9 cellular contexts compared by ENCODE assay signal in genomic region chr5:141960018-141960417, GRCh38. TPM values are rescaled to one million over a fixed set of nuclear protein-coding genes. Genes with fewer than 3 reads are reported as not detected.
DNase-seq lines count a peak whose midpoint lies in the region; ATAC-seq and TF ChIP-seq lines count a peak whose summit lies in the region.
"Had no signal": no experiment of that assay in that cellular context is flagged by ENCODE, and none has a peak within 500 bp of the region (broad histone marks: within the 10 kb centered on the region; RNA-seq: fewer than 3 reads in every experiment).

No MANE protein-coding gene starts in this region.

- ATAC-seq in mucosa of descending colon (peak; percentile 25), HG02588 (IDR thresholded peaks at IDR 0.05; ENCODE audit: unreplicated experiment) (no peak), GM21447 (IDR thresholded peaks at IDR 0.05; ENCODE audit: unreplicated experiment) (no peak), HG02623 (IDR thresholded peaks at IDR 0.05; ENCODE audit: unreplicated experiment) (no peak), HG03565 (IDR thresholded peaks at IDR 0.05; ENCODE audit: unreplicated experiment) (no peak)

- H3K36me3 ChIP-seq in MM.1S (replicated peaks; ENCODE audit: insufficient read depth, low read length) (no peaks in the 10 kb centered on the region), adrenal gland (replicated peaks in 1 of 2) (no peaks in the 10 kb centered on the region), mucosa of descending colon (ENCODE audit: low read depth) (no peaks in the 10 kb centered on the region)

- no peaks in the 10 kb centered on the region for H3K79me2 ChIP-seq in MM.1S (ENCODE audit: low read length)

- WGBS in adrenal gland, 4 donors = 51 to 57% (median 55%) methylated on average over 10 of the region's 10 CpGs

- no peak overlapping the region for H3K27ac Mint-ChIP-seq in Calu3 (ENCODE audit: unreplicated experiment)

- H3K4me1 Mint-ChIP-seq in Calu3 (ENCODE audit: low read depth, unreplicated experiment) = no peaks in the 10 kb centered on the region

- peaks cover 35% of the 10 kb centered on the region for H3K4me1 ChIP-seq in MM.1S (ENCODE audit: low read length)
- peaks cover 0 to 12% of the 10 kb centered on the region in 2 donors for H3K4me1 ChIP-seq in adrenal gland (replicated peaks in 1 of 2)
- H3K4me1 ChIP-seq in mucosa of descending colon (ENCODE audit: low read depth) = peaks cover 10% of the 10 kb centered on the region

- no peaks in the 10 kb centered on the region for H3K27me3 ChIP-seq in MM.1S (replicated peaks; ENCODE audit: insufficient read depth, low read length)
- no peaks in the 10 kb centered on the region for H3K27me3 ChIP-seq in adrenal gland

- TF ChIP-seq CTCF in Calu3 (IDR thresholded peaks at IDR 0.05; ENCODE audit: unreplicated experiment) (no peak), MM.1S (IDR thresholded peaks at IDR 0.05; ENCODE audit: low read length) (peak; percentile 61), adrenal gland (IDR thresholded peaks at IDR 0.05) (peak in 4 of 6 experiments; percentile 12 to 27 (median 20)), mucosa of descending colon (IDR thresholded peaks at IDR 0.05) (no peak)

- H4K20me1 ChIP-seq in MM.1S (ENCODE audit: insufficient read depth, low read length) = no peaks in the 10 kb centered on the region

- no peak overlapping the region for H2AFZ ChIP-seq in MM.1S (ENCODE audit: low read length)

- H3K4me3 ChIP-seq in MM.1S (ENCODE audit: low read length) = no peak overlapping the region
- no peak overlapping the region for H3K4me3 ChIP-seq in adrenal gland
- no peak overlapping the region for H3K4me3 ChIP-seq in mucosa of descending colon

- H3F3A ChIP-seq in MM.1S (ENCODE audit: insufficient read depth, low read length) = no peaks in the 10 kb centered on the region

- no peaks in the 10 kb centered on the region for H3K9me2 ChIP-seq in MM.1S (replicated peaks; ENCODE audit: insufficient read depth, low read length)

- no peak for TF ChIP-seq POLR2A in adrenal gland (IDR thresholded peaks at IDR 0.05)

- no peak overlapping the region for H3K4me2 ChIP-seq in MM.1S (ENCODE audit: low read depth, low read length)
- H3K4me2 ChIP-seq: KMS-11 had no signal

- BruUV-seq in Calu3 (replicated peaks; lab: Mats Ljungman, UMichigan) = no TSS peak

- H3K27me3 Mint-ChIP-seq in Calu3 (ENCODE audit: unreplicated experiment) = peaks cover 14% of the 10 kb centered on the region

- CTCF ChIA-PET in Calu3 (lab: Charles Lee) = interaction anchor here (0.6 to 2.9 kb wide), 17 partner anchors 9 to 368 kb away, joined by 3 to 95 read pairs (median 9); partner anchors contain the start of genes PCDH1 and RNF14

- no peak overlapping the region for H3K9ac ChIP-seq in MM.1S (ENCODE audit: low read length)
- H3K9ac ChIP-seq: KMS-11 had no signal

- H3K9me3 Mint-ChIP-seq in Calu3 (ENCODE audit: low read depth, unreplicated experiment) = no peaks in the 10 kb centered on the region

- H3K9me3 ChIP-seq in MM.1S (replicated peaks; ENCODE audit: insufficient read depth, low read length) (no peaks in the 10 kb centered on the region), adrenal gland (replicated peaks in 1 of 3) (no peaks in the 10 kb centered on the region), mucosa of descending colon (no peaks in the 10 kb centered on the region)

- DNase-seq in Calu3 (peak; percentile 38), MM.1S (peak; percentile 34), adrenal gland (peak in 1 of 7 donors; percentile 19), mucosa of descending colon (peak in 1 of 3 donors; percentile 42)

- no peak overlapping the region for H3K27ac ChIP-seq in MM.1S (ENCODE audit: low read length)
- H3K27ac ChIP-seq in adrenal gland = no peak overlapping the region
- H3K27ac ChIP-seq: KMS-11 had no signal

- H3K4me3 Mint-ChIP-seq in Calu3 (ENCODE audit: low read depth, unreplicated experiment) = no peak overlapping the region

- intact Hi-C loops in Calu3 (cut with micrococcal nuclease; ENCODE audit: unreplicated experiment) = loop anchor here (1.0 kb wide), 3 partner anchors 71 to 295 kb away; no protein-coding TSS in a partner anchor
- intact Hi-C loops in adrenal gland (cut with DNase I) = loop anchor here in 1 of 2 donors (2.0 kb wide), 1 partner anchor 267 kb away; no protein-coding TSS in a partner anchor
- intact Hi-C loops in mucosa of descending colon (cut with DNase I, micrococcal nuclease) = no loop called here

- no peaks in the 10 kb centered on the region for H3K36me3 Mint-ChIP-seq in Calu3 (ENCODE audit: insufficient read depth, unreplicated experiment)

RNA-seq across cellular contexts. Expression of gene PCDH12, which starts 2.0 kb away (rescaled TPM):
- total RNA-seq in Calu3 (2022) (not detected in 2 replicates), adrenal gland (10 to 100 TPM in 6 of 8 donors, 1 to 10 TPM in 2; 7.3 to 18.4 (median 15.9) TPM), mucosa of descending colon (1 to 10 TPM; 1.2 to 3.2 (median 2.2) TPM)
- 1 to 10 TPM; 3.3 to 4.5 (median 4.0) TPM for polyA plus RNA-seq in adrenal gland

RNA-seq across cellular contexts. Expression of gene RNF14, which starts 8.9 kb away (rescaled TPM):
- total RNA-seq in Calu3 (2022) (32.2 and 43.3 TPM in 2 replicates), adrenal gland (100 to 1,000 TPM in 2 of 8 donors, 10 to 100 TPM in 6; 71.3 to 110 (median 83.6) TPM), mucosa of descending colon (10 to 100 TPM; 63.5 to 69.1 (median 67.9) TPM)
- polyA plus RNA-seq in adrenal gland = 100 to 1,000 TPM in 1 of 3 donors, 10 to 100 TPM in 2; 21.6 to 122 (median 26.2) TPM

RNA-seq across cellular contexts. Expression of gene DELE1, which starts 36.3 kb away (rescaled TPM):
- 78.0 and 78.5 TPM in 2 replicates for total RNA-seq in Calu3 (2022)
- total RNA-seq in adrenal gland = 100 to 1,000 TPM; 102 to 162 (median 114) TPM
- 10 to 100 TPM; 65.2 to 73.2 (median 70.8) TPM for polyA plus RNA-seq in adrenal gland
- total RNA-seq in mucosa of descending colon = 100 to 1,000 TPM in 1 of 3 donors, 10 to 100 TPM in 2; 77.8 to 112 (median 84.5) TPM

RNA-seq across cellular contexts. Expression of gene GNPDA1, which starts 52.8 kb away (rescaled TPM):
- total RNA-seq in Calu3 (2022) (53.2 and 54.0 TPM in 2 replicates), adrenal gland (10 to 100 TPM; 23.3 to 92.5 (median 58.7) TPM), mucosa of descending colon (10 to 100 TPM in 2 of 3 donors, 1 to 10 TPM in 1; 10.0 to 29.4 (median 25.3) TPM)
- 10 to 100 TPM; 28.5 to 92.8 (median 40.5) TPM for polyA plus RNA-seq in adrenal gland

Comparison
In these comparisons a context has a peak if more than half of its experiments do, and no peak if none do; other contexts are left out.
1. CTCF ChIP-seq: peak in MM.1S (single experiment) and adrenal gland (4 of 6); none in Calu3 (single experiment) and mucosa of descending colon (single experiment).